21 cellular contexts compared by ENCODE assay signal in genomic region chr18:27808678-27809077, GRCh38.
A peak's percentile ranks its signal among the peaks of the same experiment; 100 is the strongest.
DNase-seq lines count a peak whose midpoint lies in the region; ATAC-seq and TF ChIP-seq lines count a peak whose summit lies in the region.
"Had no signal": no experiment of that assay in that cellular context is flagged by ENCODE, and none has a peak within 500 bp of the region (broad histone marks: within the 10 kb centered on the region; RNA-seq: fewer than 3 reads in every experiment).

No MANE protein-coding gene starts in this region.

- no peak overlapping the region for H2AFZ ChIP-seq in SK-N-SH (ENCODE audit: low read depth)

- H3K4me2 ChIP-seq in SK-N-SH = no peak overlapping the region
- H3K4me2 ChIP-seq: BLaER1 had no signal

- H3K79me2 ChIP-seq in SK-N-SH (ENCODE audit: insufficient read depth) = no peaks in the 10 kb centered on the region

- peaks cover 10% of the 10 kb centered on the region for H3F3A ChIP-seq in SK-N-SH (replicated peaks; ENCODE audit: insufficient read depth)

- TF ChIP-seq CTCF in SK-N-SH (IDR thresholded peaks at IDR 0.05) (no peak), fibroblast of mammary gland (conservative IDR thresholded peaks at IDR 0.05; ENCODE audit: control insufficient read depth, insufficient read depth, low read depth, low read length) (no peak)

- in situ Hi-C loops in G401 (cut with HindIII; ENCODE audit: low sequenced_read_pairs) = no loop called here

- H3K4me1 ChIP-seq in SK-N-SH (ENCODE audit: control insufficient read depth in 1 of 2, insufficient read depth in 2 of 2, low read depth in 1 of 2, low read length in 1 of 2) = peaks cover 0 to 6% of the 10 kb centered on the region in 2 experiments; a peak in 1 of 4 replicates
- H3K4me1 ChIP-seq: BLaER1, gastrocnemius medialis, transverse colon had no signal

- no peak overlapping the region for H3K9ac ChIP-seq in SK-N-SH
- H3K9ac ChIP-seq: BLaER1 had no signal

- no peaks in the 10 kb centered on the region for H3K9me3 ChIP-seq in SK-N-SH
- H3K9me3 ChIP-seq: BLaER1, gastrocnemius medialis, transverse colon had no signal

- no peaks in the 10 kb centered on the region for H3K9me2 ChIP-seq in SK-N-SH

- WGBS in SK-N-SH (ENCODE audit: low lambda C conversion rate) = 35% methylated on average over 1 of the region's 1 CpG

- TF ChIP-seq EP300 in SK-N-SH (IDR thresholded peaks at IDR 0.05; ENCODE audit: borderline replicate concordance in 1 of 2, low read depth in 1 of 2, low read length in 1 of 2) = no peak

- H3K4me3 ChIP-seq in SK-N-SH (ENCODE audit: low read depth in 2 of 2, low read length in 1 of 2) (no peak overlapping the region), fibroblast of mammary gland (ENCODE audit: control insufficient read depth, low read depth, low read length) (no peak overlapping the region), skeletal muscle cell (ENCODE audit: low read depth, low read length) (no peak overlapping the region)
- H3K4me3 ChIP-seq: BLaER1, gastrocnemius medialis, transverse colon had no signal

- no peaks in the 10 kb centered on the region for H3K36me3 ChIP-seq in SK-N-SH (replicated peaks in 1 of 2; ENCODE audit: control insufficient read depth in 1 of 2, insufficient read depth in 2 of 2, low read length in 1 of 2)
- H3K36me3 ChIP-seq: BLaER1, gastrocnemius medialis, transverse colon had no signal

- no peak for ATAC-seq in SK-N-SH treated with all-trans-retinoic acid at 6 μM for 48 hours
- ATAC-seq: activated CD4-positive, alpha-beta T cell treated with anti-CD3 and anti-CD28 coated beads for 36 hours; activated T-cell treated with anti-CD3 and anti-CD28 coated beads, Interleukin-2, amount 50 U/mL, for 72 hours; gastrocnemius medialis had no signal

- no peaks in the 10 kb centered on the region for H4K20me1 ChIP-seq in SK-N-SH (ENCODE audit: insufficient read depth)
- H4K20me1 ChIP-seq: BLaER1 had no signal

- POLR2A ChIA-PET in SK-N-SH (lab: Yijun Ruan, JAX) = no interaction called here

- no peaks in the 10 kb centered on the region for H3K27me3 ChIP-seq in SK-N-SH (ENCODE audit: insufficient read depth)
- H3K27me3 ChIP-seq: BLaER1, gastrocnemius medialis, transverse colon had no signal

- H3K27ac ChIP-seq in SK-N-SH (ENCODE audit: low read depth in 2 of 2, low read length in 1 of 2) = no peak overlapping the region
- H3K27ac ChIP-seq: BLaER1, gastrocnemius medialis, transverse colon had no signal

- CTCF ChIA-PET in SK-N-SH (lab: Yijun Ruan, JAX) = no interaction called here

- TF ChIP-seq RAD21 in SK-N-SH (IDR thresholded peaks at IDR 0.05; ENCODE audit: low read length) = no peak

- no peak for DNase-seq in SK-N-SH
- peak; percentile 41 for DNase-seq in NCI-H226
- DNase-seq in fibroblast of mammary gland (ENCODE audit: low read depth) = peak; percentile 1
- DNase-seq in skeletal muscle cell (ENCODE audit: low read depth) = peak; percentile 29
- DNase-seq in AG08395 (ENCODE audit: low spot score) = no peak
- DNase-seq in G401 (ENCODE audit: low spot score) = no peak
- no peak for DNase-seq in central memory CD4-positive, alpha-beta T cell
- DNase-seq: activated CD4-positive, alpha-beta T cell treated with anti-CD3 and anti-CD28 coated beads for 36 hours; activated naive CD4-positive, alpha-beta T cell treated with anti-CD3 and anti-CD28 coated beads for 36 hours; activated T-cell treated with anti-CD3 and anti-CD28 coated beads, Interleukin-2, amount 50 U/mL, for 72 hours; effector CD4-positive, alpha-beta T cell; erythroblast; gastrocnemius medialis; IMR-90; kidney; NCI-H1694 treated with DMSO at 0.1 percent for 48 hours; NCI-H69; occipital lobe; transverse colon had no signal

TF ChIP-seq in SK-N-SH, 30 proteins besides CTCF, POLR2A, EP300 and RAD21:
- TF ChIP-seq NRF1 (IDR thresholded peaks at IDR 0.05; ENCODE audit: low read depth, low read length) = no peak
- TF ChIP-seq EZH2phosphoT487 (IDR thresholded peaks at IDR 0.05; ENCODE audit: borderline replicate concordance, low read depth) = no peak
- TF ChIP-seq FOXM1 (IDR thresholded peaks at IDR 0.05; ENCODE audit: low read depth) = no peak
- TF ChIP-seq RXRA (IDR thresholded peaks at IDR 0.05; ENCODE audit: borderline replicate concordance, low read depth) = no peak
- no peak for TF ChIP-seq FOXJ3 (CRISPR knock-in tag; IDR thresholded peaks at IDR 0.05)
- TF ChIP-seq REST (IDR thresholded peaks at IDR 0.05; ENCODE audit: low read depth, low read length) = peak; percentile 80; the same call in 1 of the 2 replicates

TF ChIP-seq in SK-N-SH treated with all-trans-retinoic acid at 6 μM for 48 hours, 23 proteins besides CTCF, POLR2A, EP300 and RAD21 (continues in another document):
- no peak for TF ChIP-seq TOX (CRISPR knock-in tag; IDR thresholded peaks at IDR 0.05; ENCODE audit: borderline replicate concordance)
- no peak for TF ChIP-seq POU6F1 (CRISPR knock-in tag; IDR thresholded peaks at IDR 0.05; ENCODE audit: borderline replicate concordance, low read depth)
- TF ChIP-seq ZC3H10 (CRISPR knock-in tag; IDR thresholded peaks at IDR 0.05) = no peak
- no peak for TF ChIP-seq ZFP3 (CRISPR knock-in tag; IDR thresholded peaks at IDR 0.05)
- no peak for TF ChIP-seq RARB (CRISPR knock-in tag; IDR thresholded peaks at IDR 0.05)
- no peak for TF ChIP-seq ZNF70 (CRISPR knock-in tag; IDR thresholded peaks at IDR 0.05)
- TF ChIP-seq SNAI2 (CRISPR knock-in tag; IDR thresholded peaks at IDR 0.05) = no peak
- no peak for TF ChIP-seq ISL1 (CRISPR knock-in tag; IDR thresholded peaks at IDR 0.05)
- TF ChIP-seq PPARA (CRISPR knock-in tag; IDR thresholded peaks at IDR 0.05; ENCODE audit: borderline replicate concordance) = no peak
- no peak for TF ChIP-seq ZFP30 (CRISPR knock-in tag; IDR thresholded peaks at IDR 0.05)
- no peak for TF ChIP-seq CSDC2 (CRISPR knock-in tag; IDR thresholded peaks at IDR 0.05)
- TF ChIP-seq TSHZ2 (CRISPR knock-in tag; IDR thresholded peaks at IDR 0.05) = no peak
- TF ChIP-seq GLIS3 (CRISPR knock-in tag; IDR thresholded peaks at IDR 0.05) = no peak
- no peak for TF ChIP-seq CSRNP3 (CRISPR knock-in tag; IDR thresholded peaks at IDR 0.05)
- no peak for TF ChIP-seq BACH2 (CRISPR knock-in tag; IDR thresholded peaks at IDR 0.05; ENCODE audit: borderline replicate concordance)
- no peak for TF ChIP-seq ARNTL (CRISPR knock-in tag; IDR thresholded peaks at IDR 0.05; ENCODE audit: borderline replicate concordance, low read depth)

Comparison
In these comparisons a context has a peak if more than half of its experiments do, and no peak if none do; other contexts are left out.
1. DNase-seq: peak in NCI-H226 (single experiment), fibroblast of mammary gland (single experiment) and skeletal muscle cell (single experiment); none in SK-N-SH (single experiment), AG08395 (single experiment), G401 (single experiment) and central memory CD4-positive, alpha-beta T cell (single experiment).